In the genomic region with DNA sequence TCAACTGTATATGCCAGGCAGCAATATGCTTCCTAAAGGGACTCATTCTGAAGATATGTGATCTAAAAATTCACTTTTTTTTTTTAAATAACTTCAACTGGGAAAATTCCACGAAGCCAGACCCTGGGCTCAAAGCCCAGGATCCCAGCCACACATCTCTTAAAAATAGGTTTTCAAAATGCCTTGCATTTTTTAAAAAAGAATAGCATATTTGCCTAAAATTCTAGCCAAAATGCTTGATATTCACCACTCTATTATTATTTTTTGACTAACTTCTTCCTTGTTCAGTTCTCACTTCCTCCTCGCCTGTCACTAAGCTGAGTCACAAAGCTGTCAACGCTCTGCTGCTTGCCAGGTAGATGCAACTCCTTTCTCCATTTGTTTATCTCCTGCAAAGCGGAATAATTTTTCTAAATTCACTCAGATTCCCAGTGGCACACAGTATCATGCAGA, we compare ENCODE assay signal across 8 cellular contexts. TPM values are rescaled to one million over a fixed set of nuclear protein-coding genes. Genes with fewer than 3 reads are reported as not detected.
A peak's percentile ranks its signal among the peaks of the same experiment; 100 is the strongest.
DNase-seq lines count a peak whose midpoint lies in the region; ATAC-seq and TF ChIP-seq lines count a peak whose summit lies in the region.

No MANE protein-coding gene starts in this region.

- H3K9me2 ChIP-seq in HCT116 (ENCODE audit: insufficient read depth) = no peaks in the 10 kb centered on the region

- H3K9ac ChIP-seq in HCT116 (ENCODE audit: low read length) = no peak overlapping the region

- CTCF ChIA-PET in HCT116 (lab: Charles Lee) = no interaction called here
- CTCF ChIA-PET in activated CD4-positive, alpha-beta T cell treated with anti-CD3 and anti-CD28 coated beads for 36 hours (lab: Charles Lee) = interaction anchor here (0.7 kb wide), 1 partner anchor 24 kb away, joined by 3 read pairs; no protein-coding TSS in a partner anchor
- CTCF ChIA-PET in activated CD4-positive, alpha-beta memory T cell treated with anti-CD3 and anti-CD28 coated beads, Interleukin-2, amount 10 ng/mL, durations not matched to agents 7 days and 5 days (lab: Charles Lee) = no interaction called here

- no peaks in the 10 kb centered on the region; the same call in none of the 2 replicates for H3K79me2 ChIP-seq in HCT116 (ENCODE audit: insufficient read depth, low read length)

- H3K27ac Mint-ChIP-seq in activated CD4-positive, alpha-beta T cell treated with anti-CD3 and anti-CD28 coated beads for 36 hours = no peak overlapping the region
- no peak overlapping the region for H3K27ac Mint-ChIP-seq in activated CD4-positive, alpha-beta memory T cell treated with anti-CD3 and anti-CD28 coated beads, Interleukin-2, amount 10 ng/mL, durations not matched to agents 7 days and 5 days

- H3K4me2 ChIP-seq in HCT116 (ENCODE audit: low read length) = peak overlapping the region; percentile 5; the same call in 1 of the 2 replicates

- TF ChIP-seq RAD21 in HCT116 (IDR thresholded peaks at IDR 0.05; ENCODE audit: low read depth) = no peak

- H3K4me3 ChIP-seq in HCT116 (replicated peaks in 1 of 2; ENCODE audit: low read depth in 1 of 2, low read length in 2 of 2) = no peak overlapping the region
- H3K4me3 ChIP-seq in Peyer's patch = no peak overlapping the region
- H3K4me3 ChIP-seq in left ventricle myocardium inferior = no peak overlapping the region

- BruUV-seq in HCT116 (replicated peaks; lab: Mats Ljungman, UMichigan) = no TSS peak

- RAD21 ChIA-PET in HCT116 (lab: Charles Lee; ENCODE audit: low non-redundant PET in 1 of 2, low total read pairs in 2 of 2, uncharacterized antibody in 2 of 2, unreplicated experiment in 2 of 2) = no interaction called here

- no peaks in the 10 kb centered on the region for H3K27me3 ChIP-seq in HCT116 (ENCODE audit: insufficient read depth, low read length)
- no peaks in the 10 kb centered on the region for H3K27me3 ChIP-seq in Peyer's patch
- H3K27me3 ChIP-seq in left ventricle myocardium inferior (ENCODE audit: low read depth) = no peaks in the 10 kb centered on the region

- H3K4me1 ChIP-seq in HCT116 (ENCODE audit: control insufficient read depth in 1 of 2, insufficient read depth in 2 of 2, low read length in 2 of 2) = peaks cover 0 to 8% of the 10 kb centered on the region in 2 experiments; a peak in 2 of 4 replicates
- peaks cover 0 to 13% (median 0%) of the 10 kb centered on the region in 4 donors for H3K4me1 ChIP-seq in Peyer's patch
- H3K4me1 ChIP-seq in left ventricle myocardium inferior = peaks cover 24% of the 10 kb centered on the region

- no peaks in the 10 kb centered on the region for H4K20me1 ChIP-seq in HCT116 (ENCODE audit: insufficient read depth)

- H3K36me3 ChIP-seq in HCT116 (ENCODE audit: control insufficient read depth in 1 of 2, insufficient read depth in 2 of 2, low read length in 2 of 2) (no peaks in the 10 kb centered on the region), Peyer's patch (no peaks in the 10 kb centered on the region), left ventricle myocardium inferior (no peaks in the 10 kb centered on the region)

- no peak for TF ChIP-seq POLR2A in HCT116 (IDR thresholded peaks at IDR 0.05; ENCODE audit: borderline replicate concordance, extremely low read depth, insufficient read depth, insufficient read length)
- TF ChIP-seq POLR2A in Peyer's patch (IDR thresholded peaks at IDR 0.05) = no peak

- DNase-seq in CD1c-positive myeloid dendritic cell (ENCODE audit: extremely low spot score) (peak; percentile 33), HCT116 (ENCODE audit: low read depth, low spot score) (peak; percentile 3), Peyer's patch (peak in 2 of 3 donors; percentile 24 to 55), left ventricle myocardium inferior (peak; percentile 29), NCI-H1930 (lab: John Stamatoyannopoulos, UW) (no peak)
- no peak for DNase-seq in activated CD4-positive, alpha-beta T cell treated with anti-CD3 and anti-CD28 coated beads for 36 hours
- no peak for DNase-seq in activated CD4-positive, alpha-beta memory T cell treated with anti-CD3 and anti-CD28 coated beads, Interleukin-2, amount 10 ng/mL, durations not matched to agents 7 days and 5 days

- H3K4me1 Mint-ChIP-seq in activated CD4-positive, alpha-beta T cell treated with anti-CD3 and anti-CD28 coated beads for 36 hours = peaks cover 3% of the 10 kb centered on the region
- peaks cover 4% of the 10 kb centered on the region for H3K4me1 Mint-ChIP-seq in activated CD4-positive, alpha-beta memory T cell treated with anti-CD3 and anti-CD28 coated beads, Interleukin-2, amount 10 ng/mL, durations not matched to agents 7 days and 5 days

- H3K9me3 ChIP-seq in HCT116 (ENCODE audit: control insufficient read depth in 1 of 2, insufficient read depth in 1 of 2, low read depth in 1 of 2, low read length in 2 of 2) (no peaks in the 10 kb centered on the region), Peyer's patch (no peaks in the 10 kb centered on the region), left ventricle myocardium inferior (replicated peaks) (no peaks in the 10 kb centered on the region)

- H2AFZ ChIP-seq in HCT116 (ENCODE audit: low read depth, low read length, poor library complexity, severe bottlenecking) = no peak overlapping the region

- no peaks in the 10 kb centered on the region for H3K36me3 Mint-ChIP-seq in activated CD4-positive, alpha-beta T cell treated with anti-CD3 and anti-CD28 coated beads for 36 hours (ENCODE audit: low read depth)
- no peaks in the 10 kb centered on the region for H3K36me3 Mint-ChIP-seq in activated CD4-positive, alpha-beta memory T cell treated with anti-CD3 and anti-CD28 coated beads, Interleukin-2, amount 10 ng/mL, durations not matched to agents 7 days and 5 days (ENCODE audit: low read depth)

- H3K27ac ChIP-seq in HCT116 (ENCODE audit: low read depth, low read length) (no peak overlapping the region), Peyer's patch (no peak overlapping the region), left ventricle myocardium inferior (replicated peaks) (no peak overlapping the region)

- intact Hi-C loops in HCT116 (cut with micrococcal nuclease) = no loop called here
- intact Hi-C loops in left ventricle myocardium inferior (cut with micrococcal nuclease) = no loop called here
- intact Hi-C loops in activated CD4-positive, alpha-beta T cell treated with anti-CD3 and anti-CD28 coated beads for 36 hours (cut with DNase I, micrococcal nuclease) = no loop called here

- no peaks in the 10 kb centered on the region for H3K27me3 Mint-ChIP-seq in activated CD4-positive, alpha-beta T cell treated with anti-CD3 and anti-CD28 coated beads for 36 hours
- H3K27me3 Mint-ChIP-seq in activated CD4-positive, alpha-beta memory T cell treated with anti-CD3 and anti-CD28 coated beads, Interleukin-2, amount 10 ng/mL, durations not matched to agents 7 days and 5 days = no peaks in the 10 kb centered on the region

- ATAC-seq in HCT116 = no peak
- ATAC-seq in activated CD4-positive, alpha-beta T cell treated with anti-CD3 and anti-CD28 coated beads for 36 hours = no peak
- ATAC-seq in HG02981 (IDR thresholded peaks at IDR 0.05; ENCODE audit: unreplicated experiment) = no peak

- no peak overlapping the region for H3K4me3 Mint-ChIP-seq in activated CD4-positive, alpha-beta T cell treated with anti-CD3 and anti-CD28 coated beads for 36 hours
- H3K4me3 Mint-ChIP-seq in activated CD4-positive, alpha-beta memory T cell treated with anti-CD3 and anti-CD28 coated beads, Interleukin-2, amount 10 ng/mL, durations not matched to agents 7 days and 5 days = no peak overlapping the region

- POLR2A ChIA-PET in HCT116 (lab: Charles Lee) = interaction anchor here (0.5 kb wide), 1 partner anchor 46 kb away, joined by 3 read pairs; no protein-coding TSS in a partner anchor
- POLR2A ChIA-PET in activated CD4-positive, alpha-beta T cell treated with anti-CD3 and anti-CD28 coated beads for 36 hours (lab: Charles Lee) = no interaction called here
- POLR2A ChIA-PET in activated CD4-positive, alpha-beta memory T cell treated with anti-CD3 and anti-CD28 coated beads, Interleukin-2, amount 10 ng/mL, durations not matched to agents 7 days and 5 days (lab: Charles Lee) = no interaction called here

- TF ChIP-seq CTCF in HCT116 (IDR thresholded peaks at IDR 0.05 in 2 of 3, conservative IDR thresholded peaks at IDR 0.05 in 1 of 3; ENCODE audit: borderline replicate concordance in 1 of 3, insufficient read depth in 1 of 3, low read depth in 2 of 3, low read length in 2 of 3) = no peak
- no peak for TF ChIP-seq CTCF in Peyer's patch (IDR thresholded peaks at IDR 0.05)
- no peak for TF ChIP-seq CTCF in left ventricle myocardium inferior (IDR thresholded peaks at IDR 0.05; ENCODE audit: borderline replicate concordance)

- no peaks in the 10 kb centered on the region for H3K9me3 Mint-ChIP-seq in activated CD4-positive, alpha-beta T cell treated with anti-CD3 and anti-CD28 coated beads for 36 hours (ENCODE audit: low read depth)
- H3K9me3 Mint-ChIP-seq in activated CD4-positive, alpha-beta memory T cell treated with anti-CD3 and anti-CD28 coated beads, Interleukin-2, amount 10 ng/mL, durations not matched to agents 7 days and 5 days = no peaks in the 10 kb centered on the region

TF ChIP-seq in HCT116, 20 proteins besides CTCF, POLR2A, EP300 and RAD21:
- TF ChIP-seq TCF7L2 (IDR thresholded peaks at IDR 0.05; ENCODE audit: borderline replicate concordance, extremely low read depth, insufficient read depth, insufficient read length) (no peak), SRF (IDR thresholded peaks at IDR 0.05; ENCODE audit: low read depth) (no peak), JUND (IDR thresholded peaks at IDR 0.05) (0 out of 2 replicates have a peak, but pooled peaks have one; percentile 30), FOSL1 (IDR thresholded peaks at IDR 0.05; ENCODE audit: low read depth) (peak; percentile 46; the same call in 1 of the 2 replicates), YY1 (IDR thresholded peaks at IDR 0.05; ENCODE audit: extremely low read depth, insufficient replicate concordance, low read depth, low read length) (no peak), ZNF274 (IDR thresholded peaks at IDR 0.05; ENCODE audit: low read depth, low read length) (no peak)
TF ChIP-seq in HCT116: peak in this region for 2.

RNA-seq across cellular contexts. Expression of a gene that starts 28.0 kb away (rescaled TPM):
- total RNA-seq in HCT116 (2021; ENCODE audit: unreplicated experiment) (26.9 TPM), Peyer's patch (10 to 100 TPM; 41.7 to 66.7 (median 59.4) TPM), left ventricle myocardium inferior (29.3 TPM)
- polyA plus RNA-seq in HCT116 (2012) = 18.8 and 23.9 TPM in 2 replicates
- 10 to 100 TPM; 24.4 to 24.9 TPM for total RNA-seq in activated CD4-positive, alpha-beta T cell treated with anti-CD3 and anti-CD28 coated beads for 36 hours
- 10 to 100 TPM; 47.8 to 49.2 TPM for total RNA-seq in activated CD4-positive, alpha-beta memory T cell treated with anti-CD3 and anti-CD28 coated beads, Interleukin-2, amount 10 ng/mL, durations not matched to agents 7 days and 5 days

Comparison
In these comparisons a context has a peak if more than half of its experiments do, and no peak if none do; other contexts are left out.
1. DNase-seq: peak in CD1c-positive myeloid dendritic cell (single experiment), HCT116 (single experiment), Peyer's patch (2 of 3) and left ventricle myocardium inferior (single experiment); none in activated CD4-positive, alpha-beta T cell treated with anti-CD3 and anti-CD28 coated beads for 36 hours (single experiment), NCI-H1930 (0 of 2) and activated CD4-positive, alpha-beta memory T cell treated with anti-CD3 and anti-CD28 coated beads, Interleukin-2, amount 10 ng/mL, durations not matched to agents 7 days and 5 days (single experiment).